Comparison of ENCODE assay signal across 8 cellular contexts in the genomic region with DNA sequence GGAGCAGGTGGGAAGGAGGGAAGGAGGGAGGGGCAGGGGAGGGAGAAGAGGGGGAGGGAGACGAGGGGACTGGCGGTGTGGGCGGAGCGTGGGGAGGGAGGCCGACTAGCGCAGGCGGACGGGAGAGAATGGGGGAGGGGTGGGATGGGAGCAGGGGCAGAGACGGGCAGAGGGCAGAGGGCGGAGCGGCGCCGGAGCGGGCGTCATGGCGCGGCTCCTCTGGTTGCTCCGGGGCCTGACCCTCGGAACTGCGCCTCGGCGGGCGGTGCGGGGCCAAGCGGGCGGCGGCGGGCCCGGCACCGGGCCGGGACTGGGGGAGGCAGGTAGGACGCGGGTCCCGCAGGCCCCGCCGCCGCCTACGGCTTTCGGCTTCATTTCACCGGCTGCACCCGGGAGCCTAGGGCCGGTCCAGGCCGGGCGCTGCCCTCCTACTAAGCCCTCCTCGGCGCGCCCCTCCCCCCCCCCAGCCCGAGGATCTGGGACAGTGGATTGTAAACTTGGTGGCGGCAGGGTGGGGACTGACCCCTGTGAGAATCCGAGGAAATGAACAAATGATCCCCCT. TPM values are rescaled to one million over a fixed set of nuclear protein-coding genes. Genes with fewer than 3 reads are reported as not detected.
A peak's percentile ranks its signal among the peaks of the same experiment; 100 is the strongest.
DNase-seq lines count a peak whose midpoint lies in the region; TF ChIP-seq lines count a peak whose summit lies in the region.

TSS of gene MSRB2 (plus strand) at position 176 of the 562 bp plus-strand sequence. CDS start at position 206, 30 bp downstream.

- DNase-seq in ELF-1 (ENCODE audit: low read depth, low spot score), result peak; percentile 76
- peak; percentile 96 for DNase-seq in GM23248
- peak; percentile 89 to 95 for DNase-seq in Kasumi-1 (lab: John Stamatoyannopoulos, UW)
- no peak for DNase-seq in SK-N-MC (ENCODE audit: low read depth, low spot score)
- DNase-seq in activated naive CD4-positive, alpha-beta T cell treated with anti-CD3 and anti-CD28 coated beads, Interleukin-2, amount 50 U/mL, for 16 hours, result peak; percentile 64
- no peak for DNase-seq in glomerular endothelial cell (ENCODE audit: extremely low read depth, low read depth, low spot score)
- peak; percentile 86 for DNase-seq in occipital lobe (lab: John Stamatoyannopoulos, UW)
- peak; percentile 96 for DNase-seq in suprapubic skin (ENCODE audit: low spot score in 2 of 2)

- WGBS in GM23248 (ENCODE audit: low coverage in 1 of 2, low lambda C conversion rate in 2 of 2, missing lambda C conversion rate in 2 of 2), 2 experiments, result 1 to 5% methylated on average over 7 to 31 of the region's 50 CpGs
- 0% methylated on average over 42 of the region's 50 CpGs for WGBS in suprapubic skin

- H3K4me1 ChIP-seq in GM23248 (ENCODE audit: insufficient read depth) (peaks cover 8% of the 10 kb centered on the region), suprapubic skin (peaks cover 27% of the 10 kb centered on the region)

- TF ChIP-seq EP300 in suprapubic skin (IDR thresholded peaks at IDR 0.05), result no peak

- peaks cover 29% of the 10 kb centered on the region for H3K79me2 ChIP-seq in GM23248 (ENCODE audit: insufficient read depth)

- no peaks in the 10 kb centered on the region for H3K9me3 ChIP-seq in GM23248 (ENCODE audit: low read depth)
- H3K9me3 ChIP-seq in SK-N-MC (ENCODE audit: low read depth, low read length), result no peaks in the 10 kb centered on the region
- no peaks in the 10 kb centered on the region for H3K9me3 ChIP-seq in suprapubic skin

- H3K27ac ChIP-seq in GM23248 (peak within 1 kb of the TSS; percentile 83), SK-N-MC (peak within 1 kb of the TSS; percentile 57; the same call in 1 of the 2 replicates), suprapubic skin (peak within 1 kb of the TSS; percentile 97)

- H4K20me1 ChIP-seq in GM23248 (ENCODE audit: insufficient read depth), result no peaks in the 10 kb centered on the region

- peaks cover 29% of the 10 kb centered on the region for H3F3A ChIP-seq in GM23248 (ENCODE audit: insufficient read depth)

- H3K9me2 ChIP-seq in GM23248 (ENCODE audit: insufficient read depth), result no peaks in the 10 kb centered on the region

- peak; percentile 86 for TF ChIP-seq POLR2A in suprapubic skin (IDR thresholded peaks at IDR 0.05)

- H3K4me3 ChIP-seq in GM23248, result peak within 1 kb of the TSS; percentile 82
- peak within 1 kb of the TSS; percentile 79 for H3K4me3 ChIP-seq in SK-N-MC
- peak within 1 kb of the TSS; percentile 93 for H3K4me3 ChIP-seq in suprapubic skin

- TF ChIP-seq CTCF in suprapubic skin (IDR thresholded peaks at IDR 0.05), result no peak

- H3K27me3 ChIP-seq in GM23248 (replicated peaks; ENCODE audit: insufficient read depth) (no peaks in the 10 kb centered on the region), suprapubic skin (no peaks in the 10 kb centered on the region)

- H3K36me3 ChIP-seq in GM23248 (ENCODE audit: low read depth) (no peaks in the 10 kb centered on the region; the same call in 1 of the 2 replicates), SK-N-MC (ENCODE audit: insufficient read depth, low read length) (no peaks in the 10 kb centered on the region), suprapubic skin (no peaks in the 10 kb centered on the region)

- H3K9ac ChIP-seq in GM23248, result peak within 1 kb of the TSS; percentile 96
- peak within 1 kb of the TSS; percentile 87 for H3K9ac ChIP-seq in SK-N-MC (ENCODE audit: insufficient read length)

- in situ Hi-C loops in GM23248 (cut with MboI), result no loop called here

- H2AFZ ChIP-seq in GM23248, result peak within 1 kb of the TSS; percentile 96

- peak within 1 kb of the TSS; percentile 85 for H3K4me2 ChIP-seq in GM23248 (ENCODE audit: unreplicated experiment)

RNA-seq across cellular contexts. Expression of gene MSRB2, which starts in this region (rescaled TPM):
- total RNA-seq in GM23248 (2014; rRNA removed; shearing (Covaris generic)), result 25.0 and 35.0 TPM in 2 replicates
- 69.5 and 69.7 TPM in 2 replicates for polyA plus RNA-seq in GM23248 (2016; fragmentation: Nextera tagmentation; extraction: Ambion mirVana)
- total RNA-seq in glomerular endothelial cell (15.4 and 22.5 TPM in 2 replicates), occipital lobe (16.8 TPM), suprapubic skin (10 to 100 TPM in 2 of 4 donors, 1 to 10 TPM in 2; 4.7 to 13.4 (median 9.4) TPM)

Comparison
In these comparisons a context has a peak if more than half of its experiments do, and no peak if none do; other contexts are left out.
1. DNase-seq: peak in ELF-1 (single experiment), GM23248 (single experiment), Kasumi-1 (2 of 2), activated naive CD4-positive, alpha-beta T cell treated with anti-CD3 and anti-CD28 coated beads, Interleukin-2, amount 50 U/mL, for 16 hours (single experiment), occipital lobe (single experiment) and suprapubic skin (2 of 2); none in SK-N-MC (single experiment) and glomerular endothelial cell (single experiment).
2. Peak in every context shown above with its lines, with median percentiles within 50 percentile points of each other: H3K27ac ChIP-seq and H3K4me3 ChIP-seq.